ENCODE assay signal across 10 cellular contexts in genomic region chr2:237456200-237456731, GRCh38. TPM values are rescaled to one million over a fixed set of nuclear protein-coding genes. Genes with fewer than 3 reads are reported as not detected.
DNase-seq lines count a peak whose midpoint lies in the region; ATAC-seq and TF ChIP-seq lines count a peak whose summit lies in the region.
"Had no signal": no experiment of that assay in that cellular context is flagged by ENCODE, and none has a peak within 500 bp of the region (broad histone marks: within the 10 kb centered on the region; RNA-seq: fewer than 3 reads in every experiment).

No MANE protein-coding gene starts in this region.

- DNase-seq in AG10803 (ENCODE audit: low read depth): peak; percentile 78
- DNase-seq in NCI-H2029 treated with DMSO at 0.1 percent for 48 hours (lab: John Stamatoyannopoulos, UW): peak; percentile 91
- DNase-seq in cardiac fibroblast (ENCODE audit: low read depth in 2 of 2): peak; percentile 64 to 95
- DNase-seq in mesenteric fat pad (ENCODE audit: low spot score): peak; percentile 89
- DNase-seq in activated naive CD8-positive, alpha-beta T cell treated with anti-CD3 and anti-CD28 coated beads, Interleukin-2, amount 50 U/mL, for 24 hours: no peak
- DNase-seq in NCI-H510A treated with DMSO at 0.1 percent for 48 hours (lab: John Stamatoyannopoulos, UW): no peak
- DNase-seq in amniotic stem cell (lab: John Stamatoyannopoulos, UW): no peak
- DNase-seq: activated naive CD4-positive, alpha-beta T cell treated with Interleukin-2 at 50 U/mL for 16 hours; NCI-H187 had no signal

- H3K36me3 Mint-ChIP-seq in activated naive CD8-positive, alpha-beta T cell treated with anti-CD3 and anti-CD28 coated beads, Interleukin-2, amount 50 U/mL, for 24 hours (ENCODE audit: low read depth): no peaks in the 10 kb centered on the region

- ATAC-seq in activated naive CD8-positive, alpha-beta T cell treated with anti-CD3 and anti-CD28 coated beads, Interleukin-2, amount 50 U/mL, for 24 hours: no peak
- no peak for ATAC-seq in GM19395 (IDR thresholded peaks at IDR 0.05; ENCODE audit: unreplicated experiment)

- H3K27me3 Mint-ChIP-seq in activated naive CD8-positive, alpha-beta T cell treated with anti-CD3 and anti-CD28 coated beads, Interleukin-2, amount 50 U/mL, for 24 hours: peaks cover 2% of the 10 kb centered on the region

- no peak overlapping the region for H3K4me3 Mint-ChIP-seq in activated naive CD8-positive, alpha-beta T cell treated with anti-CD3 and anti-CD28 coated beads, Interleukin-2, amount 50 U/mL, for 24 hours

- H3K9me3 Mint-ChIP-seq in activated naive CD8-positive, alpha-beta T cell treated with anti-CD3 and anti-CD28 coated beads, Interleukin-2, amount 50 U/mL, for 24 hours: peaks cover 20% of the 10 kb centered on the region

- TF ChIP-seq CTCF in AG10803 (conservative IDR thresholded peaks at IDR 0.05; ENCODE audit: low read length) (no peak; the same call in 1 of the 2 replicates), cardiac fibroblast (IDR thresholded peaks at IDR 0.05; ENCODE audit: low read depth, low read length) (no peak)

- H3K27ac Mint-ChIP-seq in activated naive CD8-positive, alpha-beta T cell treated with anti-CD3 and anti-CD28 coated beads, Interleukin-2, amount 50 U/mL, for 24 hours: no peak overlapping the region

- H3K4me3 ChIP-seq in AG10803 (ENCODE audit: low read length): no peak overlapping the region
- no peak overlapping the region for H3K4me3 ChIP-seq in cardiac fibroblast (replicated peaks in 1 of 2; ENCODE audit: low read depth in 2 of 2, low read length in 2 of 2)

- H3K4me1 Mint-ChIP-seq in activated naive CD8-positive, alpha-beta T cell treated with anti-CD3 and anti-CD28 coated beads, Interleukin-2, amount 50 U/mL, for 24 hours: peaks cover 22% of the 10 kb centered on the region

RNA-seq across cellular contexts. Expression of gene MLPH, which starts 30.8 kb away (rescaled TPM):
- 7.3 TPM for total RNA-seq in mesenteric fat pad

RNA-seq across cellular contexts. Expression of gene COL6A3, which starts 42.3 kb away (rescaled TPM):
- 409 TPM for total RNA-seq in mesenteric fat pad

Comparison
In these comparisons a context has a peak if more than half of its experiments do, and no peak if none do; other contexts are left out.
1. DNase-seq: peak in AG10803 (single experiment), NCI-H2029 treated with DMSO at 0.1 percent for 48 hours (single experiment), cardiac fibroblast (2 of 2) and mesenteric fat pad (single experiment); none in activated naive CD8-positive, alpha-beta T cell treated with anti-CD3 and anti-CD28 coated beads, Interleukin-2, amount 50 U/mL, for 24 hours (single experiment), NCI-H510A treated with DMSO at 0.1 percent for 48 hours (single experiment) and amniotic stem cell (single experiment).